9 cellular contexts compared by ENCODE assay signal in genomic region chr7:23373151-23374004, GRCh38.
DNase-seq lines count a peak whose midpoint lies in the region; ATAC-seq, FAIRE-seq and TF ChIP-seq lines count a peak whose summit lies in the region.
"Had no signal": no experiment of that assay in that cellular context is flagged by ENCODE, and none has a peak within 500 bp of the region (broad histone marks: within the 10 kb centered on the region; RNA-seq: fewer than 3 reads in every experiment).

No MANE protein-coding gene starts in this region.

- peak; percentile 18 for DNase-seq in GM19240 (ENCODE audit: insufficient read length, low spot score)
- peak; percentile 69 for DNase-seq in astrocyte (ENCODE audit: low read depth)
- DNase-seq in stimulated activated CD8-positive, alpha-beta memory T cell treated with anti-CD3 and anti-CD28 coated beads, Interleukin-4, amount 100 ng/mL, for 48 hours: peak; percentile 65
- DNase-seq in NCI-H524 treated with DMSO at 0.1 percent for 48 hours (lab: John Stamatoyannopoulos, UW): no peak
- DNase-seq in inferior parietal cortex (ENCODE audit: extremely low spot score): no peak
- DNase-seq in NK-92 (lab: John Stamatoyannopoulos, UW; ENCODE audit: unreplicated experiment): no peak

- H4K20me1 ChIP-seq in OCI-LY1 (ENCODE audit: insufficient read depth, low read length) (no peaks in the 10 kb centered on the region), astrocyte (ENCODE audit: insufficient read depth, low read length) (peaks cover 33% of the 10 kb centered on the region)

- TF ChIP-seq CTCF in OCI-LY1 (IDR thresholded peaks at IDR 0.05; ENCODE audit: low read length) (no peak), astrocyte (IDR thresholded peaks at IDR 0.05; ENCODE audit: insufficient read depth, low read depth, low read length) (no peak)

- no peaks in the 10 kb centered on the region for H3K27me3 Mint-ChIP-seq in astrocyte (ENCODE audit: low read depth, unreplicated experiment)

- H3K4me1 Mint-ChIP-seq in astrocyte (ENCODE audit: low read depth, unreplicated experiment): peaks cover 21% of the 10 kb centered on the region

- H2AFZ ChIP-seq in OCI-LY1 (ENCODE audit: low read length) (no peak overlapping the region), astrocyte (ENCODE audit: low read depth, low read length) (no peak overlapping the region)
- H2AFZ ChIP-seq: parathyroid adenoma had no signal

- H3K27me3 ChIP-seq in OCI-LY1 (ENCODE audit: insufficient read depth, low read length) (no peaks in the 10 kb centered on the region), astrocyte (ENCODE audit: insufficient read depth, low read length) (no peaks in the 10 kb centered on the region)

- H3K4me3 ChIP-seq in OCI-LY1 (ENCODE audit: low read depth, low read length, poor library complexity, severe bottlenecking) (peak overlapping the region; percentile 45), astrocyte (ENCODE audit: insufficient read depth, low read depth, low read length) (no peak overlapping the region)

- peaks cover 25% of the 10 kb centered on the region for H3F3A ChIP-seq in OCI-LY1 (ENCODE audit: insufficient read depth, low read length)

- H3K4me1 ChIP-seq in OCI-LY1 (ENCODE audit: insufficient read depth, low read length, severe bottlenecking) (peaks cover 79% of the 10 kb centered on the region), astrocyte (ENCODE audit: insufficient read depth, low read length) (peaks cover 26% of the 10 kb centered on the region)
- H3K4me1 ChIP-seq: parathyroid adenoma had no signal

- H3K79me2 ChIP-seq in OCI-LY1 (ENCODE audit: insufficient read depth, low read length) (0 out of 2 replicates have a peak, but pooled peaks cover 9% of the 10 kb centered on the region), astrocyte (ENCODE audit: insufficient read depth, low read length) (peaks cover 78% of the 10 kb centered on the region)
- H3K79me2 ChIP-seq: parathyroid adenoma had no signal

- H3K36me3 Mint-ChIP-seq in astrocyte (ENCODE audit: low read depth, unreplicated experiment): peaks cover 7% of the 10 kb centered on the region

- no peak overlapping the region for H3K4me3 Mint-ChIP-seq in astrocyte (ENCODE audit: unreplicated experiment)

- H3K27ac Mint-ChIP-seq in astrocyte (ENCODE audit: unreplicated experiment): no peak overlapping the region

- peak overlapping the region; percentile 98 for H3K27ac ChIP-seq in OCI-LY1 (ENCODE audit: low read depth, low read length, poor library complexity, severe bottlenecking)
- peak overlapping the region; percentile 64 for H3K27ac ChIP-seq in astrocyte (ENCODE audit: low read depth, low read length)
- H3K27ac ChIP-seq: parathyroid adenoma had no signal

- no peaks in the 10 kb centered on the region for H3K9me2 ChIP-seq in OCI-LY1 (ENCODE audit: low read depth, low read length)

- no peaks in the 10 kb centered on the region for H3K9me3 ChIP-seq in OCI-LY1 (ENCODE audit: low read length)
- no peaks in the 10 kb centered on the region for H3K9me3 ChIP-seq in astrocyte (ENCODE audit: insufficient read depth, low read depth, low read length)

- peak; percentile 62 for ATAC-seq in HG03039 (IDR thresholded peaks at IDR 0.05; ENCODE audit: unreplicated experiment)

- no peaks in the 10 kb centered on the region for H3K9me3 Mint-ChIP-seq in astrocyte (ENCODE audit: unreplicated experiment)

- peak overlapping the region; percentile 70 for H3K4me2 ChIP-seq in OCI-LY1 (ENCODE audit: low read length)
- peak overlapping the region; percentile 58 for H3K4me2 ChIP-seq in astrocyte (ENCODE audit: low read length)

- no peak for FAIRE-seq in astrocyte (lab: Jason Lieb, UNC)

- H3K9ac ChIP-seq in OCI-LY1 (ENCODE audit: low read length) (peak overlapping the region; percentile 69), astrocyte (ENCODE audit: low read length) (peak overlapping the region; percentile 17)
- H3K9ac ChIP-seq: parathyroid adenoma had no signal

- H3K36me3 ChIP-seq in OCI-LY1 (ENCODE audit: insufficient read depth, low read length) (peaks cover 18% of the 10 kb centered on the region), astrocyte (ENCODE audit: insufficient read depth, low read length) (no peaks in the 10 kb centered on the region)

Comparison
In these comparisons a context has a peak if more than half of its experiments do, and no peak if none do; other contexts are left out.
1. DNase-seq: peak in GM19240 (single experiment), astrocyte (single experiment) and stimulated activated CD8-positive, alpha-beta memory T cell treated with anti-CD3 and anti-CD28 coated beads, Interleukin-4, amount 100 ng/mL, for 48 hours (single experiment); none in NCI-H524 treated with DMSO at 0.1 percent for 48 hours (single experiment), inferior parietal cortex (single experiment) and NK-92 (single experiment).